ENCODE assay signal across 2 cellular contexts in the genomic region with DNA sequence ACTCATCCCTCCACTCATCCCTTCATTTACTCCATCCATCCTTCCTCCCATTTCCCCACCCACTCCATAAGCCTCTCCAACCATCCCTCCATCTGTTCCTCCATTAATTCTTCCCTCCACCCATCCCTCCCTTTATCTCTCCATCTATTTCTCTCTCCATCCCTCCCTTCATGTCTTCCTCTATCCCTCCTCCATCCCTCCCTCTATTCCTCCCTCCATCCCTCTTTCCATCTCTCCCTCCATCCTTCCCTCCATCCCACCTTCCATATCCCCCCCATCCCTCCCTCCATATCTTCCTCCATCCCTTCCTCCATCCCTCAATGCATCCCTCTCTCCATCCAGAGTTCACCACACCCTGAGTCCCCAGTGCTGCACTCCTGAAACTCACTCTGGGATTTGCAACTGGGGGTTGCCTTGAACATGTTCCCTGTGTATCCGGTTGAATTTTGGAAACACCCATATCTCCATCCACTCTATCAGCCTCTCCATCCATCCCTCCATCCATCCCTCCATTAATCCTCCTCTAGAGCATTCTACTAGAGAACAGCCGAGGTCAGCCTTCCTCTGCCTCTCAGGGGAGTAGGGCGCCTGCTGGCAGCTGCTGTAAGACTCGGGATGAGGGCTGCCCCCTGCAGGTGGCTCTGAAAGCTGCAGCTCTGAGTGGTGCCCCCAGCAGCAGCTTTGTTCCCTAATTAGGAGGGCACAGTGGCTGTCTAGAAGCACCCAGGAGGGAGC.
TF ChIP-seq lines count a peak whose summit lies in the region.

No MANE protein-coding gene starts in this region.

TF ChIP-seq in A549, 52 proteins besides CTCF, POLR2A, EP300 and RAD21:
- TF ChIP-seq USF2 (IDR thresholded peaks at IDR 0.05), result no peak
- peak; percentile 68 for TF ChIP-seq SMC3 (IDR thresholded peaks at IDR 0.05)

TF ChIP-seq in GM12878, 131 proteins besides CTCF, POLR2A, EP300 and RAD21:
- TF ChIP-seq, protein P1, sequence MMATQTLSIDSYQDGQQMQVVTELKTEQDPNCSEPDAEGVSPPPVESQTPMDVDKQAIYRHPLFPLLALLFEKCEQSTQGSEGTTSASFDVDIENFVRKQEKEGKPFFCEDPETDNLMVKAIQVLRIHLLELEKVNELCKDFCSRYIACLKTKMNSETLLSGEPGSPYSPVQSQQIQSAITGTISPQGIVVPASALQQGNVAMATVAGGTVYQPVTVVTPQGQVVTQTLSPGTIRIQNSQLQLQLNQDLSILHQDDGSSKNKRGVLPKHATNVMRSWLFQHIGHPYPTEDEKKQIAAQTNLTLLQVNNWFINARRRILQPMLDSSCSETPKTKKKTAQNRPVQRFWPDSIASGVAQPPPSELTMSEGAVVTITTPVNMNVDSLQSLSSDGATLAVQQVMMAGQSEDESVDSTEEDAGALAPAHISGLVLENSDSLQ (IDR thresholded peaks at IDR 0.05), result no peak
- no peak for TF ChIP-seq SIN3A (IDR thresholded peaks at IDR 0.05; ENCODE audit: low read depth, low read length)
- TF ChIP-seq, protein P2, sequence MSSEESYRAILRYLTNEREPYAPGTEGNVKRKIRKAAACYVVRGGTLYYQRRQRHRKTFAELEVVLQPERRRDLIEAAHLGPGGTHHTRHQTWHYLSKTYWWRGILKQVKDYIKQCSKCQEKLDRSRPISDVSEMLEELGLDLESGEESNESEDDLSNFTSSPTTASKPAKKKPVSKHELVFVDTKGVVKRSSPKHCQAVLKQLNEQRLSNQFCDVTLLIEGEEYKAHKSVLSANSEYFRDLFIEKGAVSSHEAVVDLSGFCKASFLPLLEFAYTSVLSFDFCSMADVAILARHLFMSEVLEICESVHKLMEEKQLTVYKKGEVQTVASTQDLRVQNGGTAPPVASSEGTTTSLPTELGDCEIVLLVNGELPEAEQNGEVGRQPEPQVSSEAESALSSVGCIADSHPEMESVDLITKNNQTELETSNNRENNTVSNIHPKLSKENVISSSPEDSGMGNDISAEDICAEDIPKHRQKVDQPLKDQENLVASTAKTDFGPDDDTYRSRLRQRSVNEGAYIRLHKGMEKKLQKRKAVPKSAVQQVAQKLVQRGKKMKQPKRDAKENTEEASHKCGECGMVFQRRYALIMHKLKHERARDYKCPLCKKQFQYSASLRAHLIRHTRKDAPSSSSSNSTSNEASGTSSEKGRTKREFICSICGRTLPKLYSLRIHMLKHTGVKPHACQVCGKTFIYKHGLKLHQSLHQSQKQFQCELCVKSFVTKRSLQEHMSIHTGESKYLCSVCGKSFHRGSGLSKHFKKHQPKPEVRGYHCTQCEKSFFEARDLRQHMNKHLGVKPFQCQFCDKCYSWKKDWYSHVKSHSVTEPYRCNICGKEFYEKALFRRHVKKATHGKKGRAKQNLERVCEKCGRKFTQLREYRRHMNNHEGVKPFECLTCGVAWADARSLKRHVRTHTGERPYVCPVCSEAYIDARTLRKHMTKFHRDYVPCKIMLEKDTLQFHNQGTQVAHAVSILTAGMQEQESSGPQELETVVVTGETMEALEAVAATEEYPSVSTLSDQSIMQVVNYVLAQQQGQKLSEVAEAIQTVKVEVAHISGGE (CRISPR knock-in tag; IDR thresholded peaks at IDR 0.05), result no peak
- no peak for TF ChIP-seq CBX5 (IDR thresholded peaks at IDR 0.05; ENCODE audit: low read depth)
- TF ChIP-seq HCFC1 (IDR thresholded peaks at IDR 0.05; ENCODE audit: low read length), result no peak
- no peak for TF ChIP-seq ZNF384 (IDR thresholded peaks at IDR 0.05; ENCODE audit: borderline replicate concordance, low read depth, low read length)
- TF ChIP-seq SMAD5 (IDR thresholded peaks at IDR 0.05; ENCODE audit: low read depth), result no peak
- no peak for TF ChIP-seq YBX1 (IDR thresholded peaks at IDR 0.05)
- no peak for TF ChIP-seq PML (IDR thresholded peaks at IDR 0.05; ENCODE audit: low read length)
- 0 out of 2 replicates have a peak, but pooled peaks have one; percentile 38 for TF ChIP-seq WRNIP1 (IDR thresholded peaks at IDR 0.05; ENCODE audit: borderline replicate concordance, low read depth, low read length)
- no peak for TF ChIP-seq PAX8 (IDR thresholded peaks at IDR 0.05)
- no peak for TF ChIP-seq CHD4 (IDR thresholded peaks at IDR 0.05)
- TF ChIP-seq HDAC6 (IDR thresholded peaks at IDR 0.05; ENCODE audit: unreplicated experiment), result no peak
- no peak for TF ChIP-seq MTA3 (IDR thresholded peaks at IDR 0.05; ENCODE audit: borderline replicate concordance, low read length)
- TF ChIP-seq BHLHE40 (IDR thresholded peaks at IDR 0.05; ENCODE audit: borderline replicate concordance in 1 of 2, low read depth in 2 of 2, low read length in 1 of 2), result peak in 1 of 2 experiments; percentile 19; a peak in 1 of 4 replicates
- 0 out of 2 replicates have a peak, but pooled peaks have one; percentile 64 for TF ChIP-seq TCF3 (IDR thresholded peaks at IDR 0.05; ENCODE audit: borderline replicate concordance, insufficient read depth, low read depth, low read length)
- TF ChIP-seq YY1 (IDR thresholded peaks at IDR 0.05; ENCODE audit: low read depth, low read length), result peak; percentile 76
- no peak for TF ChIP-seq ETV6 (conservative IDR thresholded peaks at IDR 0.05 in 1 of 2, IDR thresholded peaks at IDR 0.05 in 1 of 2; ENCODE audit: borderline replicate concordance in 1 of 2, low read depth in 1 of 2)
- TF ChIP-seq TCF12 (IDR thresholded peaks at IDR 0.05; ENCODE audit: low read depth, low read length), result peak; percentile 78; the same call in 1 of the 2 replicates
- peak; percentile 96 for TF ChIP-seq SMC3 (IDR thresholded peaks at IDR 0.05; ENCODE audit: borderline replicate concordance, low read length)
- peak; percentile 58 for TF ChIP-seq MEF2B (IDR thresholded peaks at IDR 0.05; ENCODE audit: partially characterized antibody, poor library complexity, severe bottlenecking)
- TF ChIP-seq CHD1 (IDR thresholded peaks at IDR 0.05; ENCODE audit: low read depth, low read length), result no peak
- 0 out of 2 replicates have a peak, but pooled peaks have one; percentile 22 for TF ChIP-seq HDGF (IDR thresholded peaks at IDR 0.05)
TF ChIP-seq in GM12878: peak in this region for 8.
